ENCODE assay signal across 8 cellular contexts in genomic region chr5:32172186-32172901, GRCh38. TPM values are rescaled to one million over a fixed set of nuclear protein-coding genes. Genes with fewer than 3 reads are reported as not detected.
DNase-seq lines count a peak whose midpoint lies in the region; ATAC-seq and TF ChIP-seq lines count a peak whose summit lies in the region.
"Not testable (repeated sequence)": the region's sequence is repeated elsewhere in the genome, so short reads cannot be mapped to it uniquely, and the experiment has no call there.

No MANE protein-coding gene starts in this region.

- H3K36me3 ChIP-seq in CD8-positive, alpha-beta T cell (ENCODE audit: insufficient read depth, low read length), result peaks cover 18% of the 10 kb centered on the region

- H3K27me3 Mint-ChIP-seq in CD8-positive, alpha-beta T cell (ENCODE audit: low read depth); activated T-cell treated with anti-CD3 and anti-CD28 coated beads, Interleukin-2, amount 50 U/mL, for 72 hours (ENCODE audit: low read depth); neural crest cell (ENCODE audit: low read depth); stimulated activated naive CD8-positive, alpha-beta T cell treated with anti-CD3 and anti-CD28 coated beads, Interleukin-15, amount 100 ng/mL, for 72 hours: not testable (repeated sequence)

- not testable (repeated sequence) for ATAC-seq in CD8-positive, alpha-beta T cell; activated T-cell treated with anti-CD3 and anti-CD28 coated beads, Interleukin-2, amount 50 U/mL, for 72 hours (replicated peaks in 1 of 2); stimulated activated naive CD8-positive, alpha-beta T cell treated with anti-CD3 and anti-CD28 coated beads, Interleukin-15, amount 100 ng/mL, for 72 hours

- intact Hi-C loops in CD8-positive, alpha-beta T cell (cut with DNase I, micrococcal nuclease), result loop anchor here (5.0 to 10.0 kb wide), 6 partner anchors 35 to 640 kb away; partner anchors contain the start of genes C5orf22 (in 1 of the 2), DROSHA (in 1 of the 2), MTMR12 (in 1 of the 2) and SUB1 (in 1 of the 2)

- H3K36me3 Mint-ChIP-seq in CD8-positive, alpha-beta T cell, result peaks cover 58% of the 10 kb centered on the region
- H3K36me3 Mint-ChIP-seq in activated T-cell treated with anti-CD3 and anti-CD28 coated beads, Interleukin-2, amount 50 U/mL, for 72 hours (ENCODE audit: insufficient read depth in 2 of 2), result peaks cover 17 to 35% of the 10 kb centered on the region in 2 donors
- peaks cover 25% of the 10 kb centered on the region for H3K36me3 Mint-ChIP-seq in neural crest cell (ENCODE audit: low read depth)

- in situ Hi-C loops in KBM-7 (cut with MboI; ENCODE audit: low pct_unique_long_range_greater_than_20kb, low sequenced_read_pairs), result not testable (repeated sequence)

- DNase-seq in CD8-positive, alpha-beta T cell, result peak in 2 of 7 experiments; percentile 14 to 17
- DNase-seq in KBM-7, result peak; percentile 47
- not testable (repeated sequence) for DNase-seq in RWPE1 (ENCODE audit: low spot score); neural crest cell (ENCODE audit: low read depth, low spot score)
- peak; percentile 28 to 39 for DNase-seq in activated T-cell treated with anti-CD3 and anti-CD28 coated beads, Interleukin-2, amount 50 U/mL, for 72 hours
- DNase-seq in ecto neural progenitor cell (ENCODE audit: low spot score), result peak; percentile 49
- peak in 1 of 2 donors; percentile 21 for DNase-seq in stimulated activated naive CD8-positive, alpha-beta T cell treated with anti-CD3 and anti-CD28 coated beads, Interleukin-15, amount 100 ng/mL, for 72 hours

- H3K4me1 ChIP-seq in CD8-positive, alpha-beta T cell (ENCODE audit: insufficient read depth, low read length), result peaks cover 24% of the 10 kb centered on the region

- POLR2A ChIA-PET in CD8-positive, alpha-beta T cell (lab: Charles Lee), result interaction anchor here (0.7 to 1.7 kb wide), 3 partner anchors 38 to 413 kb away, joined by 3 to 4 read pairs (median 3); partner anchors contain the start of gene SUB1
- POLR2A ChIA-PET in RWPE1 (lab: Yijun Ruan, JAX; ENCODE audit: low non-redundant PET), result not testable (repeated sequence)

- H3K4me1 Mint-ChIP-seq in CD8-positive, alpha-beta T cell (ENCODE audit: low read depth), result peaks cover 47% of the 10 kb centered on the region
- peaks cover 48% of the 10 kb centered on the region for H3K4me1 Mint-ChIP-seq in activated T-cell treated with anti-CD3 and anti-CD28 coated beads, Interleukin-2, amount 50 U/mL, for 72 hours (ENCODE audit: low read depth)
- peaks cover 41% of the 10 kb centered on the region for H3K4me1 Mint-ChIP-seq in neural crest cell
- peaks cover 43% of the 10 kb centered on the region for H3K4me1 Mint-ChIP-seq in stimulated activated naive CD8-positive, alpha-beta T cell treated with anti-CD3 and anti-CD28 coated beads, Interleukin-15, amount 100 ng/mL, for 72 hours

- not testable (repeated sequence) for H3K27me3 ChIP-seq in CD8-positive, alpha-beta T cell (ENCODE audit: insufficient read depth, low read length)

- TF ChIP-seq CTCF in CD8-positive, alpha-beta T cell (IDR thresholded peaks at IDR 0.05); RWPE1 (conservative IDR thresholded peaks at IDR 0.05; ENCODE audit: low read depth); neural crest cell (conservative IDR thresholded peaks at IDR 0.05): not testable (repeated sequence)

- CTCF ChIA-PET in CD8-positive, alpha-beta T cell (lab: Charles Lee), result interaction anchor here (1.3 kb wide), 1 partner anchor 60 kb away, joined by 3 read pairs; no protein-coding TSS in a partner anchor
- CTCF ChIA-PET in RWPE1 (lab: Yijun Ruan, JAX), result interaction anchor here (0.6 to 1.5 kb wide), 2 partner anchors 27 to 60 kb away, joined by 6 to 8 read pairs; no protein-coding TSS in a partner anchor

- peak overlapping the region; percentile 94 for H3K4me3 ChIP-seq in CD8-positive, alpha-beta T cell (ENCODE audit: low read depth, low read length)
- H3K4me3 ChIP-seq in iPS-18c (ENCODE audit: insufficient read depth, low read depth, low read length), result peak overlapping the region; percentile 95

- peak overlapping the region; percentile 97 for H3K27ac ChIP-seq in CD8-positive, alpha-beta T cell (ENCODE audit: low read depth, low read length)
- peak overlapping the region; percentile 95 for H3K27ac ChIP-seq in RWPE1

- H3K9me3 Mint-ChIP-seq in CD8-positive, alpha-beta T cell; activated T-cell treated with anti-CD3 and anti-CD28 coated beads, Interleukin-2, amount 50 U/mL, for 72 hours; neural crest cell; stimulated activated naive CD8-positive, alpha-beta T cell treated with anti-CD3 and anti-CD28 coated beads, Interleukin-15, amount 100 ng/mL, for 72 hours: not testable (repeated sequence)

- peak overlapping the region; percentile 98 for H3K27ac Mint-ChIP-seq in CD8-positive, alpha-beta T cell
- peak overlapping the region; percentile 99 for H3K27ac Mint-ChIP-seq in activated T-cell treated with anti-CD3 and anti-CD28 coated beads, Interleukin-2, amount 50 U/mL, for 72 hours
- H3K27ac Mint-ChIP-seq in neural crest cell (ENCODE audit: unreplicated experiment), result peak overlapping the region; percentile 99
- H3K27ac Mint-ChIP-seq in stimulated activated naive CD8-positive, alpha-beta T cell treated with anti-CD3 and anti-CD28 coated beads, Interleukin-15, amount 100 ng/mL, for 72 hours, result peak overlapping the region; percentile 98

- peak overlapping the region; percentile 97 for H3K4me3 Mint-ChIP-seq in CD8-positive, alpha-beta T cell
- H3K4me3 Mint-ChIP-seq in activated T-cell treated with anti-CD3 and anti-CD28 coated beads, Interleukin-2, amount 50 U/mL, for 72 hours, result peak overlapping the region; percentile 99
- peak overlapping the region; percentile 99 for H3K4me3 Mint-ChIP-seq in neural crest cell
- H3K4me3 Mint-ChIP-seq in stimulated activated naive CD8-positive, alpha-beta T cell treated with anti-CD3 and anti-CD28 coated beads, Interleukin-15, amount 100 ng/mL, for 72 hours, result peak overlapping the region; percentile 98

- not testable (repeated sequence) for H3K9me3 ChIP-seq in CD8-positive, alpha-beta T cell (ENCODE audit: low read length); iPS-18c (ENCODE audit: control insufficient read depth, insufficient read depth, low read length)

RNA-seq across cellular contexts. Expression of gene GOLPH3, which starts 1.8 kb away (rescaled TPM):
- total RNA-seq in CD8-positive, alpha-beta T cell, result 10 to 100 TPM; 48.3 to 51.2 TPM
- 10 to 100 TPM; 72.3 to 73.2 TPM for total RNA-seq in activated T-cell treated with anti-CD3 and anti-CD28 coated beads, Interleukin-2, amount 50 U/mL, for 72 hours
- total RNA-seq in neural crest cell, result 61.7 and 62.9 TPM in 2 replicates
